1 cellular context compared by ENCODE assay signal in the genomic region with DNA sequence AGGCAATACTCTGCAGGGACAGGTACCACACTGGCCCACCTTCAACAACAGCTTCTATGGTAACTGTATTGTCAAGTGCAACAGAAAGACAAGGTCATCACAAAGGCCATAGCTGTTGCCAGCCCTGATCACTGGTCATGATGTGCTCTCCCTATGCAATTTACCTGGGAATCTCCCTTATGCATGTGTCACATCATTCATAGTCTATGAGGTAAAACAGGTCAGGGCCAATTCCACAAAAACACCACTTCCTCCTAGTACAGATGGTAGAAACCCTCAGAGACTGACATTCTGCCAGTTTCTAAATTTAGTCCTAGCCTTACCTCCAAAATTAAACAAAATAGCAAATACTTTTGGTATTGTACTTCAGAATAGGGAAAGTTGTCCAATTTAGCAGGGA.
TF ChIP-seq lines count a peak whose summit lies in the region.

No MANE protein-coding gene starts in this region.

TF ChIP-seq in IMR-90, 13 proteins besides CTCF, POLR2A, EP300 and RAD21 (continued from another document):
- TF ChIP-seq NFE2L2 (IDR thresholded peaks at IDR 0.05; ENCODE audit: low read depth, low read length) (no peak), BHLHE40 (IDR thresholded peaks at IDR 0.05; ENCODE audit: low read depth, low read length) (no peak), FOS (IDR thresholded peaks at IDR 0.05; ENCODE audit: low read depth, low read length) (no peak)
